In genomic region chr3:75432885-75433284, GRCh38 we compare ENCODE assay signal across 8 cellular contexts.
DNase-seq lines count a peak whose midpoint lies in the region; ATAC-seq and TF ChIP-seq lines count a peak whose summit lies in the region.
"Not testable (repeated sequence)": the region's sequence is repeated elsewhere in the genome, so short reads cannot be mapped to it uniquely, and the experiment has no call there.

No MANE protein-coding gene starts in this region.

- intact Hi-C loops in CD4-positive, alpha-beta T cell (cut with DNase I, micrococcal nuclease); adrenal gland (cut with DNase I); esophagus muscularis mucosa (cut with DNase I); transverse colon (cut with DNase I; ENCODE audit: low total_unique reads): not testable (repeated sequence)

- peaks cover 33% of the 10 kb centered on the region for H3K4me1 Mint-ChIP-seq in CD4-positive, alpha-beta T cell (ENCODE audit: low read depth)
- H3K4me1 Mint-ChIP-seq in osteocyte (ENCODE audit: unreplicated experiment) = peaks cover 44% of the 10 kb centered on the region

- peak overlapping the region; percentile 89 for H3K4me3 Mint-ChIP-seq in CD4-positive, alpha-beta T cell
- H3K4me3 Mint-ChIP-seq in osteocyte (ENCODE audit: unreplicated experiment) = peak overlapping the region; percentile 59

- ATAC-seq in CD4-positive, alpha-beta T cell (ENCODE audit: poor library complexity) = not testable (repeated sequence)

- not testable (repeated sequence) for H3K9me3 ChIP-seq in CD4-positive, alpha-beta T cell (ENCODE audit: control insufficient read depth, low read length); SJCRH30 (replicated peaks); adrenal gland (replicated peaks in 1 of 3); esophagus muscularis mucosa; transverse colon

- H3K36me3 ChIP-seq in SJCRH30, transverse colon: not testable (repeated sequence)
- H3K36me3 ChIP-seq in adrenal gland (replicated peaks in 1 of 2) = peaks cover 0 to 11% of the 10 kb centered on the region in 2 donors
- H3K36me3 ChIP-seq in esophagus muscularis mucosa = peaks cover 3 to 40% (median 25%) of the 10 kb centered on the region in 4 donors

- in situ Hi-C loops in transverse colon (cut with MboI; ENCODE audit: low pct_ligation_motif_present in 1 of 4, low pct_unique_long_range_greater_than_20kb in 1 of 4, low sequenced_read_pairs in 3 of 4) = not testable (repeated sequence)

- peaks cover 22% of the 10 kb centered on the region; the same call in 1 of the 2 replicates for H3K4me1 ChIP-seq in SJCRH30
- H3K4me1 ChIP-seq in adrenal gland (replicated peaks in 1 of 2) = peaks cover 11 to 26% of the 10 kb centered on the region in 2 donors
- peaks cover 21 to 34% (median 31%) of the 10 kb centered on the region in 4 donors for H3K4me1 ChIP-seq in esophagus muscularis mucosa
- peaks cover 0 to 20% (median 16%) of the 10 kb centered on the region in 4 donors for H3K4me1 ChIP-seq in transverse colon

- TF ChIP-seq POLR2A in adrenal gland (IDR thresholded peaks at IDR 0.05) = peak in 1 of 2 donors; percentile 34
- not testable (repeated sequence) for TF ChIP-seq POLR2A in esophagus muscularis mucosa (IDR thresholded peaks at IDR 0.05; ENCODE audit: low read depth); transverse colon (IDR thresholded peaks at IDR 0.05)

- CTCF ChIA-PET in CD4-positive, alpha-beta T cell (lab: Charles Lee) = not testable (repeated sequence)

- 0 to 18% (median 9%) methylated on average over 5 to 8 of the region's 8 CpGs for WGBS in adrenal gland, 4 donors
- 32% methylated on average over 8 of the region's 8 CpGs for WGBS in esophagus muscularis mucosa
- WGBS in transverse colon (ENCODE audit: low coverage in 1 of 2), 2 donors = 80% methylated on average over 8 of the region's 8 CpGs; no CpG with 5 or more reads in 1 of the 2 donors

- POLR2A ChIA-PET in CD4-positive, alpha-beta T cell (lab: Charles Lee) = not testable (repeated sequence)

- H3K9me3 Mint-ChIP-seq in CD4-positive, alpha-beta T cell; osteocyte (ENCODE audit: unreplicated experiment): not testable (repeated sequence)

- H3K27ac Mint-ChIP-seq in CD4-positive, alpha-beta T cell = peak overlapping the region; percentile 97
- H3K27ac Mint-ChIP-seq in osteocyte (ENCODE audit: unreplicated experiment) = peak overlapping the region; percentile 95

- TF ChIP-seq CTCF in CD4-positive, alpha-beta T cell (IDR thresholded peaks at IDR 0.05); adrenal gland (IDR thresholded peaks at IDR 0.05); esophagus muscularis mucosa (IDR thresholded peaks at IDR 0.05); osteocyte (IDR thresholded peaks at IDR 0.05); transverse colon (IDR thresholded peaks at IDR 0.05): not testable (repeated sequence)

- not testable (repeated sequence) for H3K27ac ChIP-seq in CD4-positive, alpha-beta T cell (ENCODE audit: low read depth, low read length)
- H3K27ac ChIP-seq in SJCRH30 (peak overlapping the region; percentile 100), adrenal gland (peak overlapping the region; percentile 70 to 95 (median 90)), esophagus muscularis mucosa (replicated peaks in 1 of 4) (peak overlapping the region in 3 of 4 donors; percentile 44 to 93 (median 90)), transverse colon (peak overlapping the region; percentile 48 to 97 (median 90))

- not testable (repeated sequence) for DNase-seq in CD4-positive, alpha-beta T cell; esophagus muscularis mucosa (ENCODE audit: extremely low spot score)
- DNase-seq in HT1080 (ENCODE audit: low read depth) = peak; percentile 87
- peak; percentile 88 to 91 for DNase-seq in SJCRH30
- peak; percentile 85 to 97 (median 96) for DNase-seq in adrenal gland
- DNase-seq in islet precursor cell = peak; percentile 91
- peak; percentile 93 for DNase-seq in osteocyte (ENCODE audit: extremely low spot score, unreplicated experiment)
- DNase-seq in transverse colon = peak; percentile 42

- H3K27me3 ChIP-seq in CD4-positive, alpha-beta T cell (ENCODE audit: control insufficient read depth, insufficient read depth, low read length); SJCRH30; adrenal gland; esophagus muscularis mucosa; transverse colon: not testable (repeated sequence)

- H3K4me3 ChIP-seq in SJCRH30 = peak overlapping the region; percentile 98; the same call in 1 of the 2 replicates
- not testable (repeated sequence) for H3K4me3 ChIP-seq in adrenal gland, esophagus muscularis mucosa, transverse colon

- TF ChIP-seq EP300 in esophagus muscularis mucosa (IDR thresholded peaks at IDR 0.05); transverse colon (IDR thresholded peaks at IDR 0.05; ENCODE audit: low read depth): not testable (repeated sequence)

- not testable (repeated sequence) for H3K27me3 Mint-ChIP-seq in CD4-positive, alpha-beta T cell; osteocyte (ENCODE audit: unreplicated experiment)

- H3K36me3 Mint-ChIP-seq in CD4-positive, alpha-beta T cell (ENCODE audit: low read depth) = peaks cover 20% of the 10 kb centered on the region
- H3K36me3 Mint-ChIP-seq in osteocyte (ENCODE audit: unreplicated experiment) = not testable (repeated sequence)
